In genomic region chr3:128269131-128269775, GRCh38 we compare ENCODE assay signal across 27 cellular contexts.
DNase-seq lines count a peak whose midpoint lies in the region; ATAC-seq, FAIRE-seq and TF ChIP-seq lines count a peak whose summit lies in the region.
"Had no signal": no experiment of that assay in that cellular context is flagged by ENCODE, and none has a peak within 500 bp of the region (broad histone marks: within the 10 kb centered on the region; RNA-seq: fewer than 3 reads in every experiment).

No MANE protein-coding gene starts in this region.

- intact Hi-C loops in Caco-2 (cut with micrococcal nuclease; ENCODE audit: unreplicated experiment) = no loop called here

- no peak overlapping the region for H2BK20ac ChIP-seq in H1 (ENCODE audit: low read length)

- H2BK15ac ChIP-seq in H1 (ENCODE audit: low read length) = no peak overlapping the region

- CTCF ChIA-PET in Caco-2 (lab: Charles Lee) = no interaction called here
- CTCF ChIA-PET in activated CD8-positive, alpha-beta memory T cell treated with anti-CD3 and anti-CD28 coated beads, Interleukin-2, amount 10 ng/mL, durations not matched to agents 7 days and 5 days (lab: Charles Lee) = no interaction called here
- CTCF ChIA-PET in H1 (lab: Charles Lee; ENCODE audit: partially characterized antibody) = interaction anchor here (0.5 to 6.1 kb wide), 10 partner anchors 9 to 426 kb away, joined by 3 to 48 read pairs (median 13); no protein-coding TSS in a partner anchor

- H4K20me1 ChIP-seq in H1 (replicated peaks in 1 of 2; ENCODE audit: control insufficient read depth in 1 of 2, insufficient read depth in 2 of 2, low read length in 2 of 2) = no peaks in the 10 kb centered on the region
- H4K20me1 ChIP-seq: BLaER1 had no signal

- no peaks in the 10 kb centered on the region for H3K23me2 ChIP-seq in H1 (ENCODE audit: low read depth, low read length)

- H2BK120ac ChIP-seq in H1 (replicated peaks; ENCODE audit: low read depth, low read length) = no peak overlapping the region
- peak overlapping the region; percentile 78 for H2BK120ac ChIP-seq in trophoblast cell (ENCODE audit: insufficient read depth, low read length, poor library complexity)

- H3K4me1 ChIP-seq in Caco-2 (peaks cover 42% of the 10 kb centered on the region), H1 (replicated peaks in 1 of 4; ENCODE audit: control insufficient read depth in 3 of 4, insufficient read depth in 4 of 4, low read length in 3 of 4) (peaks cover 6 to 14% (median 9%) of the 10 kb centered on the region in 4 experiments), trophoblast cell (ENCODE audit: control insufficient read depth in 1 of 2, insufficient read depth in 2 of 2, low read length in 2 of 2) (peaks cover 46 to 55% of the 10 kb centered on the region in 2 experiments)
- H3K4me1 ChIP-seq: BLaER1 had no signal

- TF ChIP-seq POLR2A in H1 (IDR thresholded peaks at IDR 0.05; ENCODE audit: control extremely low read depth in 1 of 2, low read depth in 2 of 2, low read length in 2 of 2) = no peak

- TF ChIP-seq EP300 in H1 (IDR thresholded peaks at IDR 0.05; ENCODE audit: borderline replicate concordance in 1 of 2, low read depth in 2 of 2, low read length in 2 of 2) = no peak

- H4K8ac ChIP-seq in H1 (ENCODE audit: extremely low read depth, insufficient read depth, low read length) (peak overlapping the region; percentile 20; the same call in 1 of the 2 replicates), trophoblast cell (ENCODE audit: low read depth, low read length) (peak overlapping the region; percentile 47)

- H2BK12ac ChIP-seq in H1 (ENCODE audit: low read depth, low read length) (peak overlapping the region; percentile 51; the same call in 1 of the 2 replicates), trophoblast cell (ENCODE audit: low read length) (peak overlapping the region; percentile 78)

- TF ChIP-seq CTCF in Caco-2 (IDR thresholded peaks at IDR 0.05; ENCODE audit: insufficient read depth in 1 of 2, low read depth in 1 of 2, low read length in 1 of 2, severe bottlenecking in 1 of 2, unreplicated experiment in 1 of 2) = no peak
- no peak for TF ChIP-seq CTCF in H1 (IDR thresholded peaks at IDR 0.05; ENCODE audit: control extremely low read depth in 1 of 3, insufficient read depth in 1 of 3, low read depth in 1 of 3, low read length in 3 of 3)

- H3K27ac Mint-ChIP-seq in Caco-2 (ENCODE audit: unreplicated experiment) = peak overlapping the region; percentile 20
- H3K27ac Mint-ChIP-seq in activated CD8-positive, alpha-beta memory T cell treated with anti-CD3 and anti-CD28 coated beads, Interleukin-2, amount 10 ng/mL, durations not matched to agents 7 days and 5 days = no peak overlapping the region
- H3K27ac Mint-ChIP-seq: HFFc6 had no signal

- H3K27ac ChIP-seq in H1 (ENCODE audit: low read depth, low read length) = no peak overlapping the region
- H3K27ac ChIP-seq in trophoblast cell (ENCODE audit: low read depth, low read length) = peak overlapping the region; percentile 60
- H3K27ac ChIP-seq: BLaER1, RWPE1 had no signal

- H2BK5ac ChIP-seq in H1 (ENCODE audit: low read depth, low read length) (no peak overlapping the region), trophoblast cell (ENCODE audit: low read depth, low read length, poor library complexity) (peak overlapping the region; percentile 59)

- no peaks in the 10 kb centered on the region for H3K79me2 ChIP-seq in H1 (ENCODE audit: control insufficient read depth in 1 of 2, insufficient read depth in 2 of 2, low read length in 2 of 2)
- H3K79me2 ChIP-seq in trophoblast cell (ENCODE audit: control insufficient read depth, insufficient read depth, low read length, poor library complexity) = peaks cover 4% of the 10 kb centered on the region

- 95% methylated on average over 8 of the region's 8 CpGs; no CpG with 5 or more reads in 1 of the 2 experiments for WGBS in H1 (ENCODE audit: extremely low coverage in 1 of 2, insufficient coverage in 1 of 2, insufficient read length in 1 of 2, insufficient replicate concordance in 2 of 2, low coverage in 1 of 2, low lambda C conversion rate in 2 of 2, missing lambda C conversion rate in 1 of 2), 2 experiments
- no CpG with 5 or more reads among the region's 8 CpGs for WGBS in trophoblast cell (ENCODE audit: extremely low coverage, insufficient coverage, insufficient read length)

- DNase-seq in Caco-2 (no peak), H1 (ENCODE audit: low read depth in 1 of 2, low spot score in 2 of 2) (peak in 1 of 2 experiments; percentile 34), trophoblast cell (no peak), NCI-H2227 (lab: John Stamatoyannopoulos, UW; ENCODE audit: unreplicated experiment) (no peak), NCI-H2171 treated with DMSO at 0.1 percent for 48 hours (lab: John Stamatoyannopoulos, UW) (no peak), mesenteric fat pad (ENCODE audit: low spot score) (no peak), SKM-1 treated with dmso at 0.1 percent for 144 hours (lab: John Stamatoyannopoulos, UW; ENCODE audit: unreplicated experiment) (no peak)
- peak; percentile 31 for DNase-seq in activated CD8-positive, alpha-beta memory T cell treated with anti-CD3 and anti-CD28 coated beads, Interleukin-2, amount 10 ng/mL, durations not matched to agents 7 days and 5 days
- DNase-seq: CD4-positive, CD25-positive, alpha-beta regulatory T cell; COR-L47; HFFc6; KBM-7; MV-4-11; NCI-H1105 treated with DMSO at 0.1 percent for 48 hours; NCI-H146; NCI-H1930; NCI-H2107; NCI-H2227 treated with DMSO at 0.1 percent for 48 hours; NCI-H526 treated with DMSO at 0.1 percent for 48 hours; SHP77 had no signal

- H3K79me1 ChIP-seq in H1 (ENCODE audit: low read depth, low read length) (no peaks in the 10 kb centered on the region), trophoblast cell (ENCODE audit: low read length) (peaks cover 52% of the 10 kb centered on the region)

- H3K4me3 ChIP-seq in Caco-2 (ENCODE audit: low read depth, low read length) (no peak overlapping the region), H1 (ENCODE audit: extremely low read depth in 1 of 4, insufficient read depth in 2 of 4, low read depth in 3 of 4, low read length in 4 of 4) (no peak overlapping the region), trophoblast cell (ENCODE audit: low read depth, low read length) (no peak overlapping the region)
- H3K4me3 ChIP-seq: BLaER1, HAP-1 had no signal

- H4K91ac ChIP-seq in H1 (replicated peaks; ENCODE audit: insufficient read length, low read length) (no peak overlapping the region), trophoblast cell (ENCODE audit: low read depth, low read length) (peak overlapping the region; percentile 97)

- H3K4ac ChIP-seq in H1 (replicated peaks; ENCODE audit: insufficient read length, low read depth, low read length) (no peak overlapping the region), trophoblast cell (ENCODE audit: low read depth, low read length) (peak overlapping the region; percentile 9)

- no peaks in the 10 kb centered on the region for H3K9me3 ChIP-seq in Caco-2
- no peaks in the 10 kb centered on the region for H3K9me3 ChIP-seq in H1 (ENCODE audit: insufficient read depth in 2 of 2, low read depth in 1 of 2, low read length in 1 of 2)
- H3K9me3 ChIP-seq in trophoblast cell (ENCODE audit: insufficient read depth, low read depth, low read length) = peaks cover 4% of the 10 kb centered on the region
- H3K9me3 ChIP-seq: BLaER1, HAP-1 had no signal

- no peak overlapping the region for H3K18ac ChIP-seq in H1 (ENCODE audit: extremely low read depth, low read length)
- H3K18ac ChIP-seq in trophoblast cell (ENCODE audit: low read length) = peak overlapping the region; percentile 62

- H3K36me3 ChIP-seq in Caco-2 (ENCODE audit: control insufficient read depth, insufficient read depth, low read length) = no peaks in the 10 kb centered on the region; the same call in none of the 2 replicates
- no peaks in the 10 kb centered on the region for H3K36me3 ChIP-seq in H1 (ENCODE audit: control insufficient read depth in 2 of 4, insufficient read depth in 4 of 4, low read length in 3 of 4)
- H3K36me3 ChIP-seq in trophoblast cell (ENCODE audit: control insufficient read depth in 1 of 2, insufficient read depth in 2 of 2, low read length in 2 of 2) = no peaks in the 10 kb centered on the region
- H3K36me3 ChIP-seq: HAP-1 had no signal

- H3K27me3 Mint-ChIP-seq in Caco-2 (ENCODE audit: insufficient read depth, unreplicated experiment) = no peaks in the 10 kb centered on the region
- no peaks in the 10 kb centered on the region for H3K27me3 Mint-ChIP-seq in activated CD8-positive, alpha-beta memory T cell treated with anti-CD3 and anti-CD28 coated beads, Interleukin-2, amount 10 ng/mL, durations not matched to agents 7 days and 5 days
- H3K27me3 Mint-ChIP-seq: CD4-positive, CD25-positive, alpha-beta regulatory T cell had no signal

- H3K9ac ChIP-seq in H1 (replicated peaks in 1 of 4; ENCODE audit: extremely low read depth in 1 of 4, low read depth in 3 of 4, low read length in 3 of 4) = no peak overlapping the region
- no peak overlapping the region for H3K9ac ChIP-seq in trophoblast cell (ENCODE audit: low read length)
- H3K9ac ChIP-seq: BLaER1 had no signal

- H3K9me3 Mint-ChIP-seq in Caco-2 (ENCODE audit: unreplicated experiment) = no peaks in the 10 kb centered on the region
- H3K9me3 Mint-ChIP-seq in activated CD8-positive, alpha-beta memory T cell treated with anti-CD3 and anti-CD28 coated beads, Interleukin-2, amount 10 ng/mL, durations not matched to agents 7 days and 5 days (ENCODE audit: low read depth) = no peaks in the 10 kb centered on the region
- H3K9me3 Mint-ChIP-seq: CD4-positive, CD25-positive, alpha-beta regulatory T cell; HFFc6 had no signal

- H3K56ac ChIP-seq in H1 (replicated peaks; ENCODE audit: insufficient read length, low read depth, low read length) = no peak overlapping the region

- FAIRE-seq in H1 (lab: Jason Lieb, UNC) = no peak
- FAIRE-seq: A204.1, G401.6, HTR-8/SVneo had no signal

- no peak overlapping the region for H2AFZ ChIP-seq in H1 (ENCODE audit: low read length)
- H2AFZ ChIP-seq in trophoblast cell (ENCODE audit: insufficient read depth, low read length, poor library complexity) = no peak overlapping the region

- ATAC-seq in activated CD8-positive, alpha-beta memory T cell treated with anti-CD3 and anti-CD28 coated beads, Interleukin-2, amount 10 ng/mL, durations not matched to agents 7 days and 5 days = no peak
- ATAC-seq: Panc1 had no signal

- TF ChIP-seq RAD21 in H1 (IDR thresholded peaks at IDR 0.05 in 1 of 2, conservative IDR thresholded peaks at IDR 0.05 in 1 of 2; ENCODE audit: low read depth in 2 of 2, low read length in 2 of 2) = no peak

- H3K23ac ChIP-seq in H1 (ENCODE audit: insufficient read length) = no peak overlapping the region
- H3K23ac ChIP-seq in trophoblast cell (ENCODE audit: low read length) = no peak overlapping the region

- H3K4me3 Mint-ChIP-seq in Caco-2 (ENCODE audit: unreplicated experiment) = no peak overlapping the region
- no peak overlapping the region for H3K4me3 Mint-ChIP-seq in activated CD8-positive, alpha-beta memory T cell treated with anti-CD3 and anti-CD28 coated beads, Interleukin-2, amount 10 ng/mL, durations not matched to agents 7 days and 5 days
- H3K4me3 Mint-ChIP-seq: CD4-positive, CD25-positive, alpha-beta regulatory T cell; HFFc6 had no signal

- H2AK5ac ChIP-seq in H1 (ENCODE audit: low read depth, low read length) (peak overlapping the region; percentile 46; the same call in 1 of the 2 replicates), trophoblast cell (ENCODE audit: low read length) (peak overlapping the region; percentile 78)

- H3K27me3 ChIP-seq in Caco-2 (replicated peaks; ENCODE audit: control insufficient read depth, insufficient read depth, low read length) (no peaks in the 10 kb centered on the region), H1 (replicated peaks in 1 of 4; ENCODE audit: control insufficient read depth in 3 of 4, extremely low read depth in 1 of 4, insufficient read depth in 3 of 4, low read length in 3 of 4) (no peaks in the 10 kb centered on the region), trophoblast cell (ENCODE audit: insufficient read depth, low read length) (no peaks in the 10 kb centered on the region)
- H3K27me3 ChIP-seq: BLaER1 had no signal

- no peak overlapping the region for H3K14ac ChIP-seq in H1 (ENCODE audit: insufficient read length)
- peak overlapping the region; percentile 73 for H3K14ac ChIP-seq in trophoblast cell (ENCODE audit: low read length)

- H4K12ac ChIP-seq in trophoblast cell (ENCODE audit: low read depth, low read length) = no peak overlapping the region

- no peak overlapping the region for H4K5ac ChIP-seq in H1 (ENCODE audit: insufficient read length, low read depth, low read length)

- H3K36me3 Mint-ChIP-seq in Caco-2 (ENCODE audit: insufficient read depth, unreplicated experiment) = peaks cover 6% of the 10 kb centered on the region
- no peaks in the 10 kb centered on the region for H3K36me3 Mint-ChIP-seq in activated CD8-positive, alpha-beta memory T cell treated with anti-CD3 and anti-CD28 coated beads, Interleukin-2, amount 10 ng/mL, durations not matched to agents 7 days and 5 days

- H3K4me1 Mint-ChIP-seq in Caco-2 (ENCODE audit: low read depth, unreplicated experiment) = peaks cover 27% of the 10 kb centered on the region
- peaks cover 3% of the 10 kb centered on the region for H3K4me1 Mint-ChIP-seq in activated CD8-positive, alpha-beta memory T cell treated with anti-CD3 and anti-CD28 coated beads, Interleukin-2, amount 10 ng/mL, durations not matched to agents 7 days and 5 days

- POLR2A ChIA-PET in Caco-2 (lab: Charles Lee) (no interaction called here), H1 (lab: Charles Lee; ENCODE audit: partially characterized antibody) (interaction anchor here (0.8 kb wide), 2 partner anchors 17 to 24 kb away, joined by 3 read pairs; no protein-coding TSS in a partner anchor)

- no TSS peak for BruUV-seq in Caco-2 (replicated peaks; lab: Mats Ljungman, UMichigan)

- no peak overlapping the region for H3K4me2 ChIP-seq in H1 (ENCODE audit: insufficient read depth in 1 of 2, low read depth in 2 of 2, low read length in 2 of 2)
- H3K4me2 ChIP-seq in trophoblast cell (ENCODE audit: low read length) = no peak overlapping the region
- H3K4me2 ChIP-seq: BLaER1 had no signal
